3 cellular contexts compared by ENCODE assay signal in genomic region chr9:76531231-76531775, GRCh38.
TF ChIP-seq lines count a peak whose summit lies in the region.

No MANE protein-coding gene starts in this region.

TF ChIP-seq in SK-N-SH, 30 proteins besides CTCF, POLR2A, EP300 and RAD21:
- no peak for TF ChIP-seq RCOR1 (IDR thresholded peaks at IDR 0.05; ENCODE audit: low read length)

TF ChIP-seq in SK-N-SH treated with all-trans-retinoic acid at 6 μM for 48 hours, 23 proteins besides CTCF, POLR2A, EP300 and RAD21:
- TF ChIP-seq ARNTL (CRISPR knock-in tag; IDR thresholded peaks at IDR 0.05; ENCODE audit: borderline replicate concordance, low read depth) (no peak), OSR1 (CRISPR knock-in tag; IDR thresholded peaks at IDR 0.05) (no peak)

TF ChIP-seq in HepG2, 621 proteins besides CTCF, POLR2A, EP300 and RAD21:
- TF ChIP-seq ZBTB43 (CRISPR knock-in tag; conservative IDR thresholded peaks at IDR 0.05) (no peak), ZNF20 (CRISPR knock-in tag; IDR thresholded peaks at IDR 0.05) (no peak), GLMP (CRISPR knock-in tag; IDR thresholded peaks at IDR 0.05; ENCODE audit: borderline replicate concordance) (no peak), MTERF4 (CRISPR knock-in tag; IDR thresholded peaks at IDR 0.05) (no peak), SNRNP70 (IDR thresholded peaks at IDR 0.05; ENCODE audit: low read depth, low read length) (no peak), ZBTB3 (CRISPR knock-in tag; IDR thresholded peaks at IDR 0.05; ENCODE audit: borderline replicate concordance, low read depth) (no peak), ZHX2 (IDR thresholded peaks at IDR 0.05; ENCODE audit: low read depth) (no peak), ZHX2 (CRISPR knock-in tag; IDR thresholded peaks at IDR 0.05; ENCODE audit: borderline replicate concordance) (no peak), HNRNPUL1 (IDR thresholded peaks at IDR 0.05; ENCODE audit: low read depth, low read length) (no peak), THAP8 (CRISPR knock-in tag; IDR thresholded peaks at IDR 0.05; ENCODE audit: borderline replicate concordance) (no peak), ZNF672 (CRISPR knock-in tag; IDR thresholded peaks at IDR 0.05) (no peak), PRDM10 (CRISPR knock-in tag; IDR thresholded peaks at IDR 0.05; ENCODE audit: low read depth) (no peak), ZNF552 (CRISPR knock-in tag; IDR thresholded peaks at IDR 0.05; ENCODE audit: borderline replicate concordance) (no peak), ZBTB44 (CRISPR knock-in tag; IDR thresholded peaks at IDR 0.05) (no peak), MXD4 (CRISPR knock-in tag; IDR thresholded peaks at IDR 0.05) (no peak), ZNF350 (CRISPR knock-in tag; IDR thresholded peaks at IDR 0.05; ENCODE audit: borderline replicate concordance, low read depth) (no peak), ERF (CRISPR knock-in tag; IDR thresholded peaks at IDR 0.05) (no peak)
